27 cellular contexts compared by ENCODE assay signal in the genomic region with DNA sequence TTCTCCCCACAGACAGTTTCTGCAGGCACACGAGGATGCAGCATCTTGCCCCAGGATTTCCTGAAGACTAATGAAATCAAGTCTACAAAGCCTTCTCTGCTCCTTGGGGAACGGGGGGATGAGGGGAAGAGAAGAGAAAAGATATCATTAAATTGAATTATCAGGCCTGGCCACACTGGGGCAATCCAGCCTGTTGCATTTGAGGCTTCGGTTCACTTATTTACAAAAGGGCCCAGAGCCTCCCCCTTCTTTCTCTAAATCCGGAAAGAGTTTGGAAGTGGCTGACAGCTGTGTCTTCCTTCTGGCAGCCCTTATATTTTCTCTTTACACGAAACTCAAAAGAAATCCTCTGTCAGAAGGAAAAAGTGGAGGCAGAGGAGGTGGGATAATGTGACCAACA.
"Had no signal": no experiment of that assay in that cellular context is flagged by ENCODE, and none has a peak within 500 bp of the region (broad histone marks: within the 10 kb centered on the region; RNA-seq: fewer than 3 reads in every experiment).

No MANE protein-coding gene starts in this region.

- H3K36me3 ChIP-seq: ascending aorta, MG63, SJSA1 had no signal

- DNase-seq: activated CD4-positive, alpha-beta memory T cell treated with anti-CD3 and anti-CD28 coated beads for 36 hours; activated CD4-positive, alpha-beta T cell treated with anti-CD3 and anti-CD28 coated beads, Interleukin-2, amount 10 ng/mL, durations not matched to agents 7 days and 5 days; activated CD4-positive, CD25-positive, alpha-beta regulatory T cell; activated CD8-positive, alpha-beta memory T cell treated with anti-CD3 and anti-CD28 coated beads for 24 hours; activated effector memory CD4-positive, alpha-beta T cell treated with anti-CD3 and anti-CD28 coated beads, Interleukin-2, amount 50 U/mL, for 16 hours; activated naive CD4-positive, alpha-beta T cell treated with Interleukin-2 at 50 U/mL for 16 hours; activated naive CD8-positive, alpha-beta T cell treated with anti-CD3 and anti-CD28 coated beads, Interleukin-2, amount 50 U/mL, for 24 hours; activated T-cell treated with anti-CD3 and anti-CD28 coated beads, Interleukin-2, amount 50 U/mL, for 4 hours; amniotic stem cell; body of pancreas; central memory CD4-positive, alpha-beta T cell; MG63; MV-4-11; NCI-H1092 treated with DMSO at 0.1 percent for 48 hours; NCI-H1417 treated with DMSO at 0.1 percent for 48 hours; NCI-H1694; NCI-H2029 treated with DMSO at 0.1 percent for 48 hours; NCI-H345; NCI-H510A; SHP77; T-helper 17 cell; T-helper 9 cell had no signal

- H3K27ac ChIP-seq: ascending aorta, body of pancreas, SJSA1 had no signal

- H3K4me3 ChIP-seq: ascending aorta, body of pancreas, MG63, SJSA1 had no signal

- FAIRE-seq: bronchial epithelial cell, RCC 7860 had no signal

- H3K4me3 Mint-ChIP-seq: activated CD4-positive, alpha-beta memory T cell treated with anti-CD3 and anti-CD28 coated beads for 36 hours; activated CD4-positive, alpha-beta T cell treated with anti-CD3 and anti-CD28 coated beads, Interleukin-2, amount 10 ng/mL, durations not matched to agents 7 days and 5 days; activated naive CD8-positive, alpha-beta T cell treated with anti-CD3 and anti-CD28 coated beads, Interleukin-2, amount 50 U/mL, for 24 hours; activated T-cell treated with anti-CD3 and anti-CD28 coated beads, Interleukin-2, amount 50 U/mL, for 4 hours; T-helper 17 cell had no signal

- H3K9me3 Mint-ChIP-seq: activated CD4-positive, alpha-beta memory T cell treated with anti-CD3 and anti-CD28 coated beads for 36 hours; activated CD4-positive, alpha-beta T cell treated with anti-CD3 and anti-CD28 coated beads, Interleukin-2, amount 10 ng/mL, durations not matched to agents 7 days and 5 days; activated naive CD4-positive, alpha-beta T cell treated with anti-CD3 and anti-CD28 coated beads, Interleukin-2, amount 50 U/mL, for 72 hours; activated naive CD8-positive, alpha-beta T cell treated with anti-CD3 and anti-CD28 coated beads, Interleukin-2, amount 50 U/mL, for 24 hours; activated T-cell treated with anti-CD3 and anti-CD28 coated beads, Interleukin-2, amount 50 U/mL, for 4 hours had no signal

- H3K4me1 ChIP-seq: ascending aorta, body of pancreas, SJSA1 had no signal

- H3K27me3 Mint-ChIP-seq: activated CD4-positive, alpha-beta T cell treated with anti-CD3 and anti-CD28 coated beads, Interleukin-2, amount 10 ng/mL, durations not matched to agents 7 days and 5 days had no signal

- H3K4me1 Mint-ChIP-seq: activated CD4-positive, alpha-beta T cell treated with anti-CD3 and anti-CD28 coated beads, Interleukin-2, amount 10 ng/mL, durations not matched to agents 7 days and 5 days; activated naive CD8-positive, alpha-beta T cell treated with anti-CD3 and anti-CD28 coated beads, Interleukin-2, amount 50 U/mL, for 24 hours; T-helper 17 cell had no signal

- H3K27me3 ChIP-seq: ascending aorta, body of pancreas, MG63, SJSA1 had no signal

- H3K36me3 Mint-ChIP-seq: activated CD4-positive, alpha-beta memory T cell treated with anti-CD3 and anti-CD28 coated beads for 36 hours; activated naive CD4-positive, alpha-beta T cell treated with anti-CD3 and anti-CD28 coated beads, Interleukin-2, amount 50 U/mL, for 72 hours had no signal

- ATAC-seq: activated naive CD4-positive, alpha-beta T cell treated with anti-CD3 and anti-CD28 coated beads, Interleukin-2, amount 50 U/mL, for 72 hours; activated naive CD8-positive, alpha-beta T cell treated with anti-CD3 and anti-CD28 coated beads, Interleukin-2, amount 50 U/mL, for 24 hours; activated T-cell treated with anti-CD3 and anti-CD28 coated beads, Interleukin-2, amount 50 U/mL, for 4 hours; body of pancreas; T-helper 17 cell had no signal

- H3K27ac Mint-ChIP-seq: activated CD4-positive, alpha-beta memory T cell treated with anti-CD3 and anti-CD28 coated beads for 36 hours; activated CD4-positive, alpha-beta T cell treated with anti-CD3 and anti-CD28 coated beads, Interleukin-2, amount 10 ng/mL, durations not matched to agents 7 days and 5 days; activated naive CD4-positive, alpha-beta T cell treated with anti-CD3 and anti-CD28 coated beads, Interleukin-2, amount 50 U/mL, for 72 hours; activated naive CD8-positive, alpha-beta T cell treated with anti-CD3 and anti-CD28 coated beads, Interleukin-2, amount 50 U/mL, for 24 hours; T-helper 17 cell had no signal

- H3K9me3 ChIP-seq: ascending aorta, body of pancreas, MG63, SJSA1 had no signal
